Comparison of ENCODE assay signal across 19 cellular contexts in genomic region chr2:165408191-165408590, GRCh38.
DNase-seq lines count a peak whose midpoint lies in the region; ATAC-seq and TF ChIP-seq lines count a peak whose summit lies in the region.
"Had no signal": no experiment of that assay in that cellular context is flagged by ENCODE, and none has a peak within 500 bp of the region (broad histone marks: within the 10 kb centered on the region; RNA-seq: fewer than 3 reads in every experiment).

No MANE protein-coding gene starts in this region.

- no peak overlapping the region for H2AFZ ChIP-seq in mammary epithelial cell (ENCODE audit: low read depth, low read length)

- peak; percentile 36 for ATAC-seq in upper lobe of right lung
- no peak for ATAC-seq in stimulated activated naive B cell treated with anti-CD40 and anti-IgM and Interleukin-4, amounts not matched to agents 10 μg/mL and 1 μg/mL and 100 μg/mL, for 72 hours (replicated peaks)

- H3K36me3 ChIP-seq in breast epithelium = no peaks in the 10 kb centered on the region
- H3K36me3 ChIP-seq in mammary epithelial cell (ENCODE audit: insufficient read depth, low read length) = no peaks in the 10 kb centered on the region
- H3K36me3 ChIP-seq in upper lobe of right lung = no peaks in the 10 kb centered on the region
- H3K36me3 ChIP-seq: adrenal gland, stomach, WERI-Rb-1 had no signal

- H3K9me3 ChIP-seq in breast epithelium = no peaks in the 10 kb centered on the region
- H3K9me3 ChIP-seq in mammary epithelial cell (replicated peaks; ENCODE audit: insufficient read depth, low read length) = no peaks in the 10 kb centered on the region
- no peaks in the 10 kb centered on the region for H3K9me3 ChIP-seq in upper lobe of right lung
- H3K9me3 ChIP-seq: adrenal gland, stomach had no signal

- H3K9ac ChIP-seq in mammary epithelial cell (ENCODE audit: insufficient read depth, low read length) = no peak overlapping the region

- dilution Hi-C loops in mammary epithelial cell (cut with HindIII; ENCODE audit: low sequenced_read_pairs) = loop anchor here (25.0 kb wide), 1 partner anchor 279 kb away; no protein-coding TSS in a partner anchor

- WGBS in mammary epithelial cell (ENCODE audit: low coverage, missing lambda C conversion rate) = 64% methylated on average over 3 of the region's 3 CpGs

- peaks cover 4% of the 10 kb centered on the region for H3K36me3 Mint-ChIP-seq in endothelial cell (ENCODE audit: low read depth, unreplicated experiment)
- no peaks in the 10 kb centered on the region for H3K36me3 Mint-ChIP-seq in stimulated activated naive B cell treated with anti-CD40 and anti-IgM and Interleukin-4, amounts not matched to agents 10 μg/mL and 1 μg/mL and 100 μg/mL, for 72 hours
- H3K36me3 Mint-ChIP-seq: naive B cell had no signal

- H3K27ac ChIP-seq in breast epithelium = peak overlapping the region; percentile 2 to 27
- no peak overlapping the region for H3K27ac ChIP-seq in mammary epithelial cell (ENCODE audit: insufficient read depth, low read depth, low read length)
- H3K27ac ChIP-seq in upper lobe of right lung = no peak overlapping the region
- H3K27ac ChIP-seq in caudate nucleus (ENCODE audit: low read depth, low read length) = no peak overlapping the region
- H3K27ac ChIP-seq: adrenal gland, stomach, WERI-Rb-1 had no signal

- H3K27ac Mint-ChIP-seq in endothelial cell (ENCODE audit: unreplicated experiment) = peak overlapping the region; percentile 89
- H3K27ac Mint-ChIP-seq in stimulated activated naive B cell treated with anti-CD40 and anti-IgM and Interleukin-4, amounts not matched to agents 10 μg/mL and 1 μg/mL and 100 μg/mL, for 72 hours = no peak overlapping the region

- in situ Hi-C loops in mammary epithelial cell (cut with MboI; ENCODE audit: low sequenced_read_pairs in 2 of 2) = loop anchor here (25.0 kb wide), 1 partner anchor 454 kb away; no protein-coding TSS in a partner anchor

- no peak for DNase-seq in breast epithelium (ENCODE audit: low spot score in 2 of 2)
- no peak for DNase-seq in mammary epithelial cell
- peak; percentile 76 for DNase-seq in NCI-H1092 treated with DMSO at 0.1 percent for 48 hours (lab: John Stamatoyannopoulos, UW)
- DNase-seq in endothelial cell (ENCODE audit: low spot score) = no peak
- no peak for DNase-seq in upper lobe of right lung
- DNase-seq in stimulated activated naive B cell treated with anti-CD40 and anti-IgM and Interleukin-4, amounts not matched to agents 10 μg/mL and 1 μg/mL and 100 μg/mL, for 72 hours = no peak
- DNase-seq in caudate nucleus (lab: John Stamatoyannopoulos, UW) = no peak
- DNase-seq in activated effector memory CD4-positive, alpha-beta T cell treated with anti-CD3 and anti-CD28 coated beads, Interleukin-2, amount 50 U/mL, for 16 hours = no peak
- DNase-seq: activated CD8-positive, alpha-beta memory T cell treated with anti-CD3 and anti-CD28 coated beads for 24 hours; adrenal gland; foreskin melanocyte; H9; naive B cell; NCI-H1930; NK-92 treated with Interleukin-12 subunit alpha and Interleukin-12 subunit beta, amount 100 ng/mL, for 24 hours; stimulated activated CD4-positive, alpha-beta T cell treated with anti-CD3 and anti-CD28 coated beads, Interleukin-15, amount 100 ng/mL, for 24 hours; stomach; T-helper 1 cell; WERI-Rb-1 had no signal

- no peaks in the 10 kb centered on the region for H3K79me2 ChIP-seq in mammary epithelial cell (ENCODE audit: insufficient read depth, low read length)

- H3K4me3 ChIP-seq in breast epithelium = no peak overlapping the region
- no peak overlapping the region for H3K4me3 ChIP-seq in mammary epithelial cell (replicated peaks in 1 of 3; ENCODE audit: insufficient read depth in 1 of 3, low read depth in 2 of 3, low read length in 3 of 3)
- H3K4me3 ChIP-seq in upper lobe of right lung = no peak overlapping the region
- H3K4me3 ChIP-seq: adrenal gland, stomach had no signal

- H4K20me1 ChIP-seq in mammary epithelial cell (ENCODE audit: insufficient read depth, low read length) = no peaks in the 10 kb centered on the region

- H3K4me1 ChIP-seq in breast epithelium (no peaks in the 10 kb centered on the region), mammary epithelial cell (ENCODE audit: insufficient read depth, low read length) (no peaks in the 10 kb centered on the region), upper lobe of right lung (no peaks in the 10 kb centered on the region)
- H3K4me1 ChIP-seq: adrenal gland, stomach had no signal

- H3K27me3 Mint-ChIP-seq in endothelial cell (ENCODE audit: unreplicated experiment) = peaks cover 2% of the 10 kb centered on the region
- peaks cover 0 to 6% of the 10 kb centered on the region in 2 donors for H3K27me3 Mint-ChIP-seq in stimulated activated naive B cell treated with anti-CD40 and anti-IgM and Interleukin-4, amounts not matched to agents 10 μg/mL and 1 μg/mL and 100 μg/mL, for 72 hours

- peaks cover 23% of the 10 kb centered on the region for H3K4me1 Mint-ChIP-seq in endothelial cell (ENCODE audit: unreplicated experiment)
- H3K4me1 Mint-ChIP-seq in stimulated activated naive B cell treated with anti-CD40 and anti-IgM and Interleukin-4, amounts not matched to agents 10 μg/mL and 1 μg/mL and 100 μg/mL, for 72 hours = no peaks in the 10 kb centered on the region
- H3K4me1 Mint-ChIP-seq: naive B cell had no signal

- H3K4me3 Mint-ChIP-seq in endothelial cell (ENCODE audit: unreplicated experiment) = no peak overlapping the region
- H3K4me3 Mint-ChIP-seq in stimulated activated naive B cell treated with anti-CD40 and anti-IgM and Interleukin-4, amounts not matched to agents 10 μg/mL and 1 μg/mL and 100 μg/mL, for 72 hours = no peak overlapping the region
- H3K4me3 Mint-ChIP-seq: H9, naive B cell had no signal

- TF ChIP-seq CTCF in breast epithelium (IDR thresholded peaks at IDR 0.05) (no peak), mammary epithelial cell (conservative IDR thresholded peaks at IDR 0.05 in 1 of 2, IDR thresholded peaks at IDR 0.05 in 1 of 2; ENCODE audit: extremely low read depth in 1 of 2, insufficient read depth in 1 of 2, low read depth in 1 of 2, low read length in 2 of 2) (no peak), endothelial cell (IDR thresholded peaks at IDR 0.05; ENCODE audit: unreplicated experiment) (no peak), upper lobe of right lung (IDR thresholded peaks at IDR 0.05) (no peak)

- intact Hi-C loops in breast epithelium (cut with DNase I; ENCODE audit: low total_unique reads) = no loop called here
- intact Hi-C loops in mammary epithelial cell (cut with micrococcal nuclease) = loop anchor here (10.0 kb wide), 1 partner anchor 147 kb away; no protein-coding TSS in a partner anchor
- intact Hi-C loops in upper lobe of right lung (cut with DNase I) = loop anchor here (10.0 kb wide), 1 partner anchor 287 kb away; no protein-coding TSS in a partner anchor

- no peak for TF ChIP-seq POLR2A in breast epithelium (IDR thresholded peaks at IDR 0.05)

- no TSS peak for BruUV-seq in mammary epithelial cell (replicated peaks; lab: Mats Ljungman, UMichigan)

- H3K9me3 Mint-ChIP-seq in endothelial cell (ENCODE audit: unreplicated experiment) = no peaks in the 10 kb centered on the region
- no peaks in the 10 kb centered on the region for H3K9me3 Mint-ChIP-seq in stimulated activated naive B cell treated with anti-CD40 and anti-IgM and Interleukin-4, amounts not matched to agents 10 μg/mL and 1 μg/mL and 100 μg/mL, for 72 hours
- H3K9me3 Mint-ChIP-seq: naive B cell had no signal

- H3K27me3 ChIP-seq in breast epithelium (no peaks in the 10 kb centered on the region), mammary epithelial cell (ENCODE audit: insufficient read depth, low read length) (no peaks in the 10 kb centered on the region), upper lobe of right lung (no peaks in the 10 kb centered on the region)
- H3K27me3 ChIP-seq: adrenal gland, stomach had no signal

- CTCF ChIA-PET in mammary epithelial cell (lab: Charles Lee; ENCODE audit: low non-redundant PET) = no interaction called here

- H3K4me2 ChIP-seq in mammary epithelial cell (ENCODE audit: insufficient read depth, low read depth, low read length) = no peak overlapping the region

Comparison
In these comparisons a context has a peak if more than half of its experiments do, and no peak if none do; other contexts are left out.
1. H3K27ac ChIP-seq: peak in breast epithelium (2 of 2); none in mammary epithelial cell (single experiment), upper lobe of right lung (single experiment) and caudate nucleus (single experiment).